9 cellular contexts compared by ENCODE assay signal in the genomic region with DNA sequence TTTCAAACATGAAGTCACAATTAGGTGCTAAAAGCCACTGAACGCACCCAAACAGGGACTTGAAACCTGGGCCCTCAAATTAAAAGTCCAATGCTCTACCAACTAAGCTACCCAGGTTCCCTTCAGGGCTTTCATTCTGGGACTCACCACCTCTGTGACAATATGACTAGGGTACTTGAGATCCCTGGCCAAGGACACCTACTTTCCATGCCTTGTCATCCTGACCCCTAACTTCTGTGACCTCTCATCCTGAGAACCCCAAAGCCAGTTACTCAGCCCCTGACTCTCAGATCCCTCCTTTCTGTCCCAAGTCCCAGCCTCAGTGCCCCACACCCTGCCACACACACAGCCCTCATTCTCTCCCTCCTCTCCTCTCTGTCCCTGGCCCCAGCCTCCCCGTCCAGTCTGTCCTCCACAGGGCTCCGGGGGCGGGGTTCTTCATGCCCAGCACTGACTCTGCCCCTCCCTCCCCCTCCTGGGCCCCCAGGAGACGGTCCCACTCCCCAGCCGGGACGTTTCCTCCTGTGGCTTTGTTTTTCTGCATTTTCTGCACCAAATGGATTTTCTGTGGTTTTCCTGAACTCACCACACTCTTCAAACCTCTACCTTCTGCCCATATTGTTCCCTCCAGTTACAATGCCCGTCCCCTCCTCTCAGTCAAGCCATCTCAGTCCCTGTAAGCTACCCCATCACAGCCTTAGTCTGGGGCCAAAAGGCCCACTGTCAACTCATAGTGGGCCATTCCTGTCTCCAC. TPM values are rescaled to one million over a fixed set of nuclear protein-coding genes. Genes with fewer than 3 reads are reported as not detected.
DNase-seq lines count a peak whose midpoint lies in the region; ATAC-seq and TF ChIP-seq lines count a peak whose summit lies in the region.
"Had no signal": no experiment of that assay in that cellular context is flagged by ENCODE, and none has a peak within 500 bp of the region (broad histone marks: within the 10 kb centered on the region; RNA-seq: fewer than 3 reads in every experiment).

No MANE protein-coding gene starts in this region.

- intact Hi-C loops in activated T-helper 1 cell treated with anti-CD3 and anti-CD28 coated beads, Interleukin-12 subunit alpha, Interleukin-12 subunit beta, Interleukin-2, Interleukin-4 antibody, amounts not matched to agents 30 ng/mL and 10 ng/mL and 1 ng/mL, durations not matched to agents 14 hours and 24 hours and 36 hours (cut with micrococcal nuclease): loop anchor here (1.0 to 2.0 kb wide), 2 partner anchors 20 to 29 kb away; no protein-coding TSS in a partner anchor

- H3K27me3 Mint-ChIP-seq in activated T-helper 1 cell treated with anti-CD3 and anti-CD28 coated beads, Interleukin-12 subunit alpha, Interleukin-12 subunit beta, Interleukin-2, Interleukin-4 antibody, amounts not matched to agents 30 ng/mL and 10 ng/mL and 1 ng/mL, durations not matched to agents 14 hours and 24 hours and 36 hours (ENCODE audit: insufficient read depth): peaks cover 7% of the 10 kb centered on the region

- peak overlapping the region; percentile 86 for H3K4me3 Mint-ChIP-seq in activated T-helper 1 cell treated with anti-CD3 and anti-CD28 coated beads, Interleukin-12 subunit alpha, Interleukin-12 subunit beta, Interleukin-2, Interleukin-4 antibody, amounts not matched to agents 30 ng/mL and 10 ng/mL and 1 ng/mL, durations not matched to agents 14 hours and 24 hours and 36 hours

- no peak for DNase-seq in activated T-helper 1 cell treated with anti-CD3 and anti-CD28 coated beads, Interleukin-12 subunit alpha, Interleukin-12 subunit beta, Interleukin-2, Interleukin-4 antibody, amounts not matched to agents 30 ng/mL and 10 ng/mL and 1 ng/mL, durations not matched to agents 14 hours and 24 hours and 36 hours (ENCODE audit: low spot score)
- DNase-seq in foreskin keratinocyte (no peak), C1 segment of cervical spinal cord (lab: John Stamatoyannopoulos, UW) (no peak)
- DNase-seq: DMS153 had no signal

- peaks cover 53 to 71% (median 64%) of the 10 kb centered on the region in 10 experiments for H3K4me1 ChIP-seq in BLaER1 treated with 17β-estradiol and CSF1 and Interleukin-3, amounts not matched to agents 10 nM and 100 nM
- H3K4me1 ChIP-seq in HUES6 (ENCODE audit: control insufficient read depth, insufficient read depth, low read length): peaks cover 14% of the 10 kb centered on the region; the same call in 1 of the 2 replicates
- H3K4me1 ChIP-seq in mononuclear cell (ENCODE audit: insufficient read depth, low read length): peaks cover 38% of the 10 kb centered on the region
- no peaks in the 10 kb centered on the region for H3K4me1 ChIP-seq in foreskin keratinocyte

- peak overlapping the region; percentile 85 for H3K27ac Mint-ChIP-seq in activated T-helper 1 cell treated with anti-CD3 and anti-CD28 coated beads, Interleukin-12 subunit alpha, Interleukin-12 subunit beta, Interleukin-2, Interleukin-4 antibody, amounts not matched to agents 30 ng/mL and 10 ng/mL and 1 ng/mL, durations not matched to agents 14 hours and 24 hours and 36 hours

- H3K36me3 ChIP-seq in BLaER1 treated with 17β-estradiol and CSF1 and Interleukin-3, amounts not matched to agents 10 nM and 100 nM: peaks cover 0 to 63% (median 0%) of the 10 kb centered on the region in 11 experiments; a peak in 10 of 22 replicates
- peaks cover 8% of the 10 kb centered on the region; the same call in 1 of the 2 replicates for H3K36me3 ChIP-seq in HUES6 (ENCODE audit: control insufficient read depth, insufficient read depth, low read length)

- peaks cover 0 to 38% (median 13%) of the 10 kb centered on the region in 11 experiments; a peak in 12 of 22 replicates for H4K20me1 ChIP-seq in BLaER1 treated with 17β-estradiol and CSF1 and Interleukin-3, amounts not matched to agents 10 nM and 100 nM

- peaks cover 0 to 30% (median 17%) of the 10 kb centered on the region in 11 experiments; a peak in 16 of 22 replicates for H3K27me3 ChIP-seq in BLaER1 treated with 17β-estradiol and CSF1 and Interleukin-3, amounts not matched to agents 10 nM and 100 nM
- H3K27me3 ChIP-seq in HUES6 (ENCODE audit: control insufficient read depth, insufficient read depth, low read length) (peaks cover 7% of the 10 kb centered on the region; the same call in 1 of the 2 replicates), mononuclear cell (ENCODE audit: insufficient read depth, low read length) (no peaks in the 10 kb centered on the region), foreskin keratinocyte (no peaks in the 10 kb centered on the region)

- H3K9me3 ChIP-seq in BLaER1 treated with 17β-estradiol and CSF1 and Interleukin-3, amounts not matched to agents 10 nM and 100 nM (replicated peaks in 1 of 11): no peaks in the 10 kb centered on the region
- H3K9me3 ChIP-seq in HUES6 (ENCODE audit: control insufficient read depth, insufficient read depth, low read depth, low read length) (no peaks in the 10 kb centered on the region), mononuclear cell (ENCODE audit: low read depth, low read length) (no peaks in the 10 kb centered on the region)

- H3K27ac ChIP-seq in BLaER1 treated with 17β-estradiol and CSF1 and Interleukin-3, amounts not matched to agents 10 nM and 100 nM: peak overlapping the region in 6 of 11 experiments; percentile 8 to 51 (median 30); a peak in 7 of 22 replicates
- H3K27ac ChIP-seq in HUES6 (ENCODE audit: low read depth, low read length) (no peak overlapping the region), foreskin keratinocyte (no peak overlapping the region)

- peak overlapping the region in 9 of 11 experiments; percentile 45 to 69 (median 59); a peak in 16 of 22 replicates for H3K9ac ChIP-seq in BLaER1 treated with 17β-estradiol and CSF1 and Interleukin-3, amounts not matched to agents 10 nM and 100 nM
- H3K9ac ChIP-seq in HUES6 (ENCODE audit: low read length): no peak overlapping the region

- H3K4me1 Mint-ChIP-seq in activated T-helper 1 cell treated with anti-CD3 and anti-CD28 coated beads, Interleukin-12 subunit alpha, Interleukin-12 subunit beta, Interleukin-2, Interleukin-4 antibody, amounts not matched to agents 30 ng/mL and 10 ng/mL and 1 ng/mL, durations not matched to agents 14 hours and 24 hours and 36 hours (ENCODE audit: low read depth): peaks cover 21% of the 10 kb centered on the region

- no peaks in the 10 kb centered on the region for H3K9me3 Mint-ChIP-seq in activated T-helper 1 cell treated with anti-CD3 and anti-CD28 coated beads, Interleukin-12 subunit alpha, Interleukin-12 subunit beta, Interleukin-2, Interleukin-4 antibody, amounts not matched to agents 30 ng/mL and 10 ng/mL and 1 ng/mL, durations not matched to agents 14 hours and 24 hours and 36 hours

- H3K4me3 ChIP-seq in BLaER1 treated with 17β-estradiol and CSF1 and Interleukin-3, amounts not matched to agents 10 nM and 100 nM: peak overlapping the region in 9 of 10 experiments; percentile 45 to 66 (median 58); a peak in 12 of 20 replicates
- H3K4me3 ChIP-seq in HUES6 (ENCODE audit: low read depth, low read length) (peak overlapping the region; percentile 85), mononuclear cell (ENCODE audit: low read length) (peak overlapping the region; percentile 36)

- no peak for TF ChIP-seq CTCF in foreskin keratinocyte (conservative IDR thresholded peaks at IDR 0.05)

- H3K36me3 Mint-ChIP-seq in activated T-helper 1 cell treated with anti-CD3 and anti-CD28 coated beads, Interleukin-12 subunit alpha, Interleukin-12 subunit beta, Interleukin-2, Interleukin-4 antibody, amounts not matched to agents 30 ng/mL and 10 ng/mL and 1 ng/mL, durations not matched to agents 14 hours and 24 hours and 36 hours (ENCODE audit: low read depth): no peaks in the 10 kb centered on the region

- ATAC-seq in foreskin keratinocyte (no peak), GM18502 (IDR thresholded peaks at IDR 0.05; ENCODE audit: poor library complexity, unreplicated experiment) (no peak), GM21526 (IDR thresholded peaks at IDR 0.05; ENCODE audit: low FRiP score, unreplicated experiment) (no peak)

- H3K4me2 ChIP-seq in BLaER1 treated with 17β-estradiol and CSF1 and Interleukin-3, amounts not matched to agents 10 nM and 100 nM: peak overlapping the region; percentile 89 to 100 (median 93)

RNA-seq across cellular contexts. Expression of a gene that starts 7.0 kb away (rescaled TPM):
- 2.0 and 2.1 TPM in 2 replicates for total RNA-seq in activated T-helper 1 cell treated with anti-CD3 and anti-CD28 coated beads, Interleukin-12 subunit alpha, Interleukin-12 subunit beta, Interleukin-2, Interleukin-4 antibody, amounts not matched to agents 30 ng/mL and 10 ng/mL and 1 ng/mL, durations not matched to agents 14 hours and 24 hours and 36 hours
- 1.6 TPM for total RNA-seq in mononuclear cell
- 0.71 and 0.92 TPM in 2 replicates for total RNA-seq in foreskin keratinocyte
- polyA plus RNA-seq in foreskin keratinocyte: 1.6 TPM in 2 replicates

RNA-seq across cellular contexts. Expression of a gene that starts 22.3 kb away (rescaled TPM):
- 0.88 and 1.1 TPM in 2 replicates for total RNA-seq in activated T-helper 1 cell treated with anti-CD3 and anti-CD28 coated beads, Interleukin-12 subunit alpha, Interleukin-12 subunit beta, Interleukin-2, Interleukin-4 antibody, amounts not matched to agents 30 ng/mL and 10 ng/mL and 1 ng/mL, durations not matched to agents 14 hours and 24 hours and 36 hours
- 123 TPM for total RNA-seq in mononuclear cell
- total RNA-seq in foreskin keratinocyte: 22.2 and 23.5 TPM in 2 replicates
- 23.7 and 25.6 TPM in 2 replicates for polyA plus RNA-seq in foreskin keratinocyte

RNA-seq across cellular contexts. Expression of a gene that starts 38.6 kb away (rescaled TPM):
- total RNA-seq in activated T-helper 1 cell treated with anti-CD3 and anti-CD28 coated beads, Interleukin-12 subunit alpha, Interleukin-12 subunit beta, Interleukin-2, Interleukin-4 antibody, amounts not matched to agents 30 ng/mL and 10 ng/mL and 1 ng/mL, durations not matched to agents 14 hours and 24 hours and 36 hours: 1,890 and 1,927 TPM in 2 replicates
- total RNA-seq in mononuclear cell (8,046 TPM), foreskin keratinocyte (2,410 and 2,439 TPM in 2 replicates)
- polyA plus RNA-seq in foreskin keratinocyte: 3,599 and 3,602 TPM in 2 replicates

RNA-seq across cellular contexts. Expression of a gene that starts 45.5 kb away (rescaled TPM):
- total RNA-seq in activated T-helper 1 cell treated with anti-CD3 and anti-CD28 coated beads, Interleukin-12 subunit alpha, Interleukin-12 subunit beta, Interleukin-2, Interleukin-4 antibody, amounts not matched to agents 30 ng/mL and 10 ng/mL and 1 ng/mL, durations not matched to agents 14 hours and 24 hours and 36 hours: 72.1 and 77.5 TPM in 2 replicates
- total RNA-seq in mononuclear cell: 88.6 TPM
- 66.3 and 69.4 TPM in 2 replicates for total RNA-seq in foreskin keratinocyte
- 83.5 and 92.3 TPM in 2 replicates for polyA plus RNA-seq in foreskin keratinocyte

RNA-seq across cellular contexts. Expression of a gene that starts 46.3 kb away (rescaled TPM):
- total RNA-seq in activated T-helper 1 cell treated with anti-CD3 and anti-CD28 coated beads, Interleukin-12 subunit alpha, Interleukin-12 subunit beta, Interleukin-2, Interleukin-4 antibody, amounts not matched to agents 30 ng/mL and 10 ng/mL and 1 ng/mL, durations not matched to agents 14 hours and 24 hours and 36 hours: 0.59 and 1.2 TPM in 2 replicates
- total RNA-seq in mononuclear cell (1.4 TPM), foreskin keratinocyte (5.9 and 6.6 TPM in 2 replicates)
- polyA plus RNA-seq in foreskin keratinocyte: 9.3 and 9.5 TPM in 2 replicates

Comparison
In these comparisons a context has a peak if more than half of its experiments do, and no peak if none do; other contexts are left out.
1. H3K27ac ChIP-seq: peak in BLaER1 treated with 17β-estradiol and CSF1 and Interleukin-3, amounts not matched to agents 10 nM and 100 nM (6 of 11); none in HUES6 (single experiment) and foreskin keratinocyte (single experiment).
2. RNA of a gene that starts 22.3 kb away (total RNA-seq): 123 TPM in mononuclear cell (single experiment) and 22.2 to 23.5 TPM in foreskin keratinocyte; 0.88 to 1.1 TPM in activated T-helper 1 cell treated with anti-CD3 and anti-CD28 coated beads, Interleukin-12 subunit alpha, Interleukin-12 subunit beta, Interleukin-2, Interleukin-4 antibody, amounts not matched to agents 30 ng/mL and 10 ng/mL and 1 ng/mL, durations not matched to agents 14 hours and 24 hours and 36 hours; every median in the first group is over 10 times any median in the second.
3. Peak in every context shown above with its lines, with median percentiles within 50 percentile points of each other: H3K4me3 ChIP-seq.